In the genomic region with DNA sequence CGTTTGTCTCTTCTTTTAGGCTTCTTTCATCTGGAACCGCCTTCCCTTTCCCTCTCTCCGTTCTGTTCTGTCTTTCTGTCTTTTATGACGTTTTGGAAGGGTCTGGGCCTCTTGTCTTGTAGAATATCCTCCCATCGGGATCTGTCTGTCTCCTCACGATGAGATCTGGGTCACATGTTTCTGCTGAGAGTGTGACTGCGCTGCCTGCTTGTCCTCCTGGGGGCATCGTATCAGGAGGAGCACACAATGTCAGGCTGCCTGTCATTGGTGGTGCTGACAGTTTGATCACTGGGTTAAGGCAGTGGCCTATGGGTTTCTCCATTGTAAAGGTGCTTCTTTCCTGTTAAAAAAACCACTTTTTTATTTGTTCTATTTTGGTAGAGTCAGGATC, we compare ENCODE assay signal across 22 cellular contexts.
A peak's percentile ranks its signal among the peaks of the same experiment; 100 is the strongest.
DNase-seq lines count a peak whose midpoint lies in the region; FAIRE-seq and TF ChIP-seq lines count a peak whose summit lies in the region.
"Had no signal": no experiment of that assay in that cellular context is flagged by ENCODE, and none has a peak within 500 bp of the region (broad histone marks: within the 10 kb centered on the region; RNA-seq: fewer than 3 reads in every experiment).

No MANE protein-coding gene starts in this region.

- H4K5ac ChIP-seq in mesendoderm (ENCODE audit: low read length), result no peak overlapping the region

- no peaks in the 10 kb centered on the region for H3K36me3 ChIP-seq in mesendoderm (ENCODE audit: control insufficient read depth, insufficient read depth, low read length)

- TF ChIP-seq CTCF in chondrocyte (IDR thresholded peaks at IDR 0.05), result no peak

- no peak overlapping the region for H3K27ac Mint-ChIP-seq in chondrocyte (ENCODE audit: unreplicated experiment)
- H3K27ac Mint-ChIP-seq: CD4-positive, alpha-beta T cell; HFFc6 had no signal

- no peaks in the 10 kb centered on the region for H3K4me1 Mint-ChIP-seq in chondrocyte (ENCODE audit: low read depth)

- peaks cover 3% of the 10 kb centered on the region for H3K9me3 Mint-ChIP-seq in chondrocyte (ENCODE audit: low read depth)
- H3K9me3 Mint-ChIP-seq: HFFc6 had no signal

- FAIRE-seq in urothelium cell line (lab: Jason Lieb, UNC), result no peak
- FAIRE-seq: A204.1, GM12891 had no signal

- no peaks in the 10 kb centered on the region for H3K27me3 Mint-ChIP-seq in chondrocyte (ENCODE audit: low read depth)
- H3K27me3 Mint-ChIP-seq: CD4-positive, alpha-beta T cell had no signal

- no CpG with 5 or more reads among the region's 8 CpGs for WGBS in mesendoderm (ENCODE audit: extremely low coverage, insufficient coverage, low lambda C conversion rate)

- DNase-seq in ELF-1 (ENCODE audit: low read depth, low spot score) (peak; percentile 33), chondrocyte (ENCODE audit: low spot score) (peak; percentile 15), mesendoderm (peak; percentile 47), MV-4-11 (lab: John Stamatoyannopoulos, UW) (no peak), urothelium cell line (ENCODE audit: low spot score) (no peak), HuH-7 (ENCODE audit: low spot score) (no peak), NOMO-1 (lab: John Stamatoyannopoulos, UW; ENCODE audit: unreplicated experiment in 2 of 2) (no peak)
- DNase-seq in Jurkat, Clone E6-1 (ENCODE audit: low read depth, low spot score), result peak; percentile 11
- DNase-seq: CD4-positive, alpha-beta T cell; DMS153; GOT3; HFFc6; NCI-H1048; NCI-H146; NCI-H2107; NCI-H510A; NCI-H774; PC-9 had no signal

- peaks cover 14% of the 10 kb centered on the region for H3K36me3 Mint-ChIP-seq in chondrocyte (ENCODE audit: low read depth)

- H3K9ac ChIP-seq in mesendoderm (ENCODE audit: low read length), result no peak overlapping the region
- H3K9ac ChIP-seq: KMS-11 had no signal

- no peak overlapping the region for H2BK120ac ChIP-seq in mesendoderm (ENCODE audit: low read depth, low read length)

- no peak overlapping the region for H4K8ac ChIP-seq in mesendoderm (ENCODE audit: low read depth, low read length)

- no peak overlapping the region for H3K4me2 ChIP-seq in mesendoderm (ENCODE audit: low read length)
- H3K4me2 ChIP-seq: KMS-11, PC-9 had no signal

- no peaks in the 10 kb centered on the region for H3K4me1 ChIP-seq in mesendoderm (ENCODE audit: control insufficient read depth, low read depth, low read length)

- H3K4ac ChIP-seq in mesendoderm (ENCODE audit: low read depth, low read length), result no peak overlapping the region

- H3K23ac ChIP-seq in mesendoderm (ENCODE audit: low read length), result no peak overlapping the region

- no peak overlapping the region for H2BK15ac ChIP-seq in mesendoderm (replicated peaks; ENCODE audit: low read depth)

- H3K56ac ChIP-seq in mesendoderm (ENCODE audit: low read length), result no peak overlapping the region

- no peak overlapping the region for H3K27ac ChIP-seq in mesendoderm (ENCODE audit: low read depth, low read length)
- H3K27ac ChIP-seq: KMS-11, PC-9, RWPE1 had no signal

- H3K4me3 ChIP-seq in Jurkat, Clone E6-1 (ENCODE audit: low read length), result no peak overlapping the region
- no peak overlapping the region for H3K4me3 ChIP-seq in mesendoderm (ENCODE audit: low read length)
- H3K4me3 ChIP-seq: PC-9 had no signal

- no peaks in the 10 kb centered on the region for H3K27me3 ChIP-seq in mesendoderm (ENCODE audit: insufficient read depth, low read length, poor library complexity)

- H3K79me1 ChIP-seq in mesendoderm (ENCODE audit: low read length), result no peaks in the 10 kb centered on the region

- H3K79me2 ChIP-seq in mesendoderm (ENCODE audit: control insufficient read depth, insufficient read depth, low read length), result no peaks in the 10 kb centered on the region

- no peak overlapping the region for H2BK5ac ChIP-seq in mesendoderm (ENCODE audit: low read length)

- no peak overlapping the region for H3K4me3 Mint-ChIP-seq in chondrocyte (ENCODE audit: unreplicated experiment)
- H3K4me3 Mint-ChIP-seq: CD4-positive, alpha-beta T cell; HFFc6 had no signal

- H2AK5ac ChIP-seq in mesendoderm (ENCODE audit: low read length), result no peak overlapping the region

- H3K18ac ChIP-seq in mesendoderm (ENCODE audit: low read length), result no peak overlapping the region

Comparison
In these comparisons a context has a peak if more than half of its experiments do, and no peak if none do; other contexts are left out.
1. DNase-seq: peak in ELF-1 (single experiment), Jurkat, Clone E6-1 (single experiment), chondrocyte (single experiment) and mesendoderm (single experiment); none in MV-4-11 (single experiment), urothelium cell line (single experiment), HuH-7 (single experiment) and NOMO-1 (0 of 2).